In genomic region chr10:1160561-1160961, GRCh38 we compare ENCODE assay signal across 14 cellular contexts.
A peak's percentile ranks its signal among the peaks of the same experiment; 100 is the strongest.
DNase-seq lines count a peak whose midpoint lies in the region; ATAC-seq, FAIRE-seq and TF ChIP-seq lines count a peak whose summit lies in the region.
"Had no signal": no experiment of that assay in that cellular context is flagged by ENCODE, and none has a peak within 500 bp of the region (broad histone marks: within the 10 kb centered on the region; RNA-seq: fewer than 3 reads in every experiment).

No MANE protein-coding gene starts in this region.

- H2AK5ac ChIP-seq in trophoblast cell (ENCODE audit: low read length), result no peak overlapping the region

- H2BK5ac ChIP-seq in trophoblast cell (ENCODE audit: low read depth, low read length, poor library complexity), result no peak overlapping the region

- H3K9me3 ChIP-seq in right atrium auricular region (no peaks in the 10 kb centered on the region), trophoblast cell (ENCODE audit: insufficient read depth, low read depth, low read length) (peaks cover 6% of the 10 kb centered on the region)

- no peak for TF ChIP-seq POLR2A in GM12892 (IDR thresholded peaks at IDR 0.05; ENCODE audit: low read depth, low read length)

- no peak overlapping the region for H3K4me2 ChIP-seq in trophoblast cell (ENCODE audit: low read length)

- H3K27me3 ChIP-seq in right atrium auricular region (no peaks in the 10 kb centered on the region), trophoblast cell (ENCODE audit: insufficient read depth, low read length) (no peaks in the 10 kb centered on the region)

- no peaks in the 10 kb centered on the region for H3K36me3 ChIP-seq in right atrium auricular region
- H3K36me3 ChIP-seq in trophoblast cell (ENCODE audit: control insufficient read depth in 1 of 2, insufficient read depth in 2 of 2, low read length in 2 of 2), result no peaks in the 10 kb centered on the region

- in situ Hi-C loops in G401 (cut with HindIII; ENCODE audit: low sequenced_read_pairs), result no loop called here

- no peak overlapping the region for H3K4ac ChIP-seq in trophoblast cell (ENCODE audit: low read depth, low read length)

- DNase-seq in right atrium auricular region (ENCODE audit: low spot score), result peak; percentile 43
- DNase-seq in left cardiac atrium, result no peak
- peak; percentile 52 for DNase-seq in coronary artery (ENCODE audit: low spot score)
- DNase-seq in posterior vena cava (ENCODE audit: low spot score), result peak; percentile 50
- DNase-seq in trophoblast cell, result no peak
- DNase-seq in GM12892 (ENCODE audit: insufficient read length), result no peak
- DNase-seq in G401 (ENCODE audit: low spot score), result no peak
- no peak for DNase-seq in NCI-H187 (lab: John Stamatoyannopoulos, UW)
- DNase-seq: DMS 273 treated with DMSO at 0.1 percent for 48 hours, NCI-H1930, NCI-H2171, NCI-H82, SHP77 had no signal

- H3K27ac ChIP-seq in right atrium auricular region (no peak overlapping the region), coronary artery (no peak overlapping the region), trophoblast cell (ENCODE audit: low read depth, low read length) (no peak overlapping the region)

- H4K91ac ChIP-seq in trophoblast cell (ENCODE audit: low read depth, low read length), result no peak overlapping the region

- H3K4me1 ChIP-seq in right atrium auricular region (no peaks in the 10 kb centered on the region), trophoblast cell (ENCODE audit: control insufficient read depth in 1 of 2, insufficient read depth in 2 of 2, low read length in 2 of 2) (peaks cover 0 to 2% of the 10 kb centered on the region in 2 experiments)

- intact Hi-C loops in left cardiac atrium (cut with DNase I) (no loop called here), posterior vena cava (cut with DNase I) (no loop called here)

- no peak overlapping the region for H2AFZ ChIP-seq in trophoblast cell (ENCODE audit: insufficient read depth, low read length, poor library complexity)

- no peaks in the 10 kb centered on the region for H3K79me2 ChIP-seq in trophoblast cell (ENCODE audit: control insufficient read depth, insufficient read depth, low read length, poor library complexity)

- H3K9ac ChIP-seq in trophoblast cell (ENCODE audit: low read length), result no peak overlapping the region

- no peak for ATAC-seq in left cardiac atrium
- ATAC-seq: CD8-positive, alpha-beta T cell had no signal

- no peak overlapping the region for H2BK120ac ChIP-seq in trophoblast cell (ENCODE audit: insufficient read depth, low read length, poor library complexity)

- no peak for TF ChIP-seq CTCF in right atrium auricular region (IDR thresholded peaks at IDR 0.05)
- TF ChIP-seq CTCF in coronary artery (IDR thresholded peaks at IDR 0.05), result no peak

- H3K4me3 ChIP-seq in right atrium auricular region (no peak overlapping the region), coronary artery (no peak overlapping the region), trophoblast cell (ENCODE audit: low read depth, low read length) (no peak overlapping the region)

- H3K23ac ChIP-seq in trophoblast cell (ENCODE audit: low read length), result no peak overlapping the region

- no peak overlapping the region for H2BK12ac ChIP-seq in trophoblast cell (ENCODE audit: low read length)

- no peak overlapping the region for H3K18ac ChIP-seq in trophoblast cell (ENCODE audit: low read length)

- WGBS in trophoblast cell (ENCODE audit: extremely low coverage, insufficient coverage, insufficient read length), result no CpG with 5 or more reads among the region's 20 CpGs

- H3K79me1 ChIP-seq in trophoblast cell (ENCODE audit: low read length), result no peaks in the 10 kb centered on the region

- no peak overlapping the region for H4K12ac ChIP-seq in trophoblast cell (ENCODE audit: low read depth, low read length)

- FAIRE-seq in GM12892 (lab: Jason Lieb, UNC), result no peak

- no peak overlapping the region for H4K8ac ChIP-seq in trophoblast cell (ENCODE audit: low read depth, low read length)

- H3K14ac ChIP-seq in trophoblast cell (ENCODE audit: low read length), result no peak overlapping the region

Comparison
In these comparisons a context has a peak if more than half of its experiments do, and no peak if none do; other contexts are left out.
1. DNase-seq: peak in right atrium auricular region (single experiment), coronary artery (single experiment) and posterior vena cava (single experiment); none in left cardiac atrium (single experiment), trophoblast cell (0 of 2), GM12892 (single experiment), G401 (single experiment) and NCI-H187 (0 of 2).